Comparison of ENCODE assay signal across 9 cellular contexts in genomic region chr17:76672270-76672851, GRCh38. TPM values are rescaled to one million over a fixed set of nuclear protein-coding genes. Genes with fewer than 3 reads are reported as not detected.
DNase-seq lines count a peak whose midpoint lies in the region; ATAC-seq, FAIRE-seq and TF ChIP-seq lines count a peak whose summit lies in the region.
"Had no signal": no experiment of that assay in that cellular context is flagged by ENCODE, and none has a peak within 500 bp of the region (broad histone marks: within the 10 kb centered on the region; RNA-seq: fewer than 3 reads in every experiment).

No MANE protein-coding gene starts in this region.

- peaks cover 23 to 26% of the 10 kb centered on the region in 2 donors for H3K4me1 Mint-ChIP-seq in natural killer cell

- FAIRE-seq in HTR-8/SVneo (lab: Jason Lieb, UNC) (no peak), RCC 7860 (lab: Jason Lieb, UNC) (no peak)

- ATAC-seq in natural killer cell = no peak

- no peaks in the 10 kb centered on the region for H3K9me3 Mint-ChIP-seq in natural killer cell

- intact Hi-C loops in natural killer cell (cut with micrococcal nuclease) = loop anchor here (5.0 kb wide), 2 partner anchors 115 to 155 kb away; no protein-coding TSS in a partner anchor

- H3K27ac ChIP-seq in coronary artery = peak overlapping the region; percentile 80 to 85

- H3K4me3 Mint-ChIP-seq in natural killer cell = peak overlapping the region; percentile 87

- H3K27ac Mint-ChIP-seq in natural killer cell = peak overlapping the region; percentile 91 to 97

- peak; percentile 31 for DNase-seq in COLO829 (ENCODE audit: low spot score)
- peak; percentile 49 for DNase-seq in NCI-H146 (lab: John Stamatoyannopoulos, UW)
- DNase-seq in coronary artery (ENCODE audit: low spot score) = no peak
- DNase-seq in natural killer cell = no peak
- DNase-seq in COR-L47 (lab: John Stamatoyannopoulos, UW) = no peak
- no peak for DNase-seq in OCI-M2 (lab: John Stamatoyannopoulos, UW; ENCODE audit: unreplicated experiment)
- DNase-seq in HTR-8/SVneo (ENCODE audit: insufficient read length, low spot score) = no peak
- DNase-seq in RCC 7860 (ENCODE audit: low spot score) = no peak

- H3K27me3 Mint-ChIP-seq in natural killer cell (ENCODE audit: low read depth in 2 of 2) = no peaks in the 10 kb centered on the region

- TF ChIP-seq CTCF in coronary artery (IDR thresholded peaks at IDR 0.05) = no peak
- TF ChIP-seq CTCF in natural killer cell (IDR thresholded peaks at IDR 0.05) = no peak

- no peaks in the 10 kb centered on the region for H3K36me3 Mint-ChIP-seq in natural killer cell

- peak overlapping the region; percentile 80 for H3K4me3 ChIP-seq in coronary artery

RNA-seq across cellular contexts. Expression of gene ST6GALNAC1, which starts 28.8 kb away (rescaled TPM):
- total RNA-seq in natural killer cell = 1 to 10 TPM in 1 of 3 donors, not detected in 2; 1.0 TPM
- total RNA-seq: M059J had no signal

RNA-seq across cellular contexts. Expression of gene MXRA7, which starts 38.4 kb away (rescaled TPM):
- 10 to 100 TPM; 31.6 to 47.6 (median 46.5) TPM for total RNA-seq in natural killer cell

RNA-seq across cellular contexts. Expression of gene JMJD6, which starts 54.0 kb away (rescaled TPM):
- total RNA-seq in natural killer cell = 100 to 1,000 TPM; 169 to 257 (median 195) TPM

RNA-seq across cellular contexts. Expression of gene METTL23, which starts 54.3 kb away (rescaled TPM):
- 10 to 100 TPM; 31.9 to 57.7 (median 34.2) TPM for total RNA-seq in natural killer cell

Comparison
In these comparisons a context has a peak if more than half of its experiments do, and no peak if none do; other contexts are left out.
1. DNase-seq: peak in COLO829 (single experiment) and NCI-H146 (single experiment); none in coronary artery (single experiment), natural killer cell (single experiment), COR-L47 (single experiment), OCI-M2 (single experiment), HTR-8/SVneo (single experiment) and RCC 7860 (single experiment).